1 cellular context compared by ENCODE assay signal in the genomic region with DNA sequence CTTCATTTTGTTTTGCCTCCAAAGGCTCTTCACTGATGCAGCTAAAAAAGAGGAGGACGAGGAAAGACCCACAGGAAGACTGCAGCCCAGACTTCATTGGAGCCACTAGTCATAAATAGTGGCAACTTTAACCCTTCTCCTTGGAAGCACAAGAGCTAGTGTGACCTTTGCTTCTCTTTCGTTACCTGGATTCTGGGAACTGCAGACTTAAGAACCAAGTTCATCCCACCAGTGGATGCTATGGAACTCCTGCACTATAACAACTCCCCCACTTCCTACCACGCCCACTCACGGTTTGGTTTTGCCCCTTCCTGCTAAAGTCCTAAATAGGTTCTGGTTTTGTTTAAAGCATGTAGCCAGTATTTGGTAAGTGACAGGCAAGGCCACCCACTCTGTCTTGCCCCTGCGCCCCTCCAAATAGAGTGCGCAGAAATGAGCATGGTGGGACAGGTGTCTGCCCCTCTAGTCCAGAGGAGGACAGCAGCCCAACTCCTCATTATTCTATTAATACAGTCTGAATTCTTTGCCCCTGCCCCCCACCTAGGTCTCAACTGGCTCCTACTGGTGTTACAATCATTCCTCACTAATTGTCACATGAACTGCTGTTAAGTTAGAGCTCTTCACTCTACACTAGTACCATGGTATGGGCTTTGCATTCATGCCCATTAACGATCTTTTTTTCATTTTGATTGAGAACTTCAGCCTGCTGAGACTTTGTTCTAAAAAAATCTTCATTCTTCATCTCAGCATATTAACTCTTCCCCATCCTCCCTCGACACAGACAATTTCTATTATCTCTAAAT.
TF ChIP-seq lines count a peak whose summit lies in the region.

No MANE protein-coding gene starts in this region.

TF ChIP-seq in HEK293, 187 proteins besides CTCF, POLR2A, EP300 and RAD21 (continued from another document):
- TF ChIP-seq, protein P1, sequence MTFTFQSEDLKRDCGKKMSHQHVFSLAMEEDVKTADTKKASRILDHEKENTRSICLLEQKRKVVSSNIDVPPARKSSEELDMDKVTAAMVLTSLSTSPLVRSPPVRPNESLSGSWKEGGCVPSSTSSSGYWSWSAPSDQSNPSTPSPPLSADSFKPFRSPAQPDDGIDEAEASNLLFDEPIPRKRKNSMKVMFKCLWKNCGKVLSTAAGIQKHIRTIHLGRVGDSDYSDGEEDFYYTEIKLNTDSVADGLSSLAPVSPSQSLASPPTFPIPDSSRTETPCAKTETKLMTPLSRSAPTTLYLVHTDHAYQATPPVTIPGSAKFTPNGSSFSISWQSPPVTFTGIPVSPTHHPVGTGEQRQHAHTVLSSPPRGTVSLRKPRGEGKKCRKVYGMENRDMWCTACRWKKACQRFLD (tag by site-specific recombination; IDR thresholded peaks at IDR 0.05), result no peak
- TF ChIP-seq ELK4 (IDR thresholded peaks at IDR 0.05; ENCODE audit: borderline replicate concordance, low read depth, low read length) (no peak), ZNF792 (tag by site-specific recombination; IDR thresholded peaks at IDR 0.05) (no peak), ZNF404 (tag by site-specific recombination; IDR thresholded peaks at IDR 0.05) (no peak), ZNF169 (tag by site-specific recombination; IDR thresholded peaks at IDR 0.05) (no peak), PATZ1 (tag by site-specific recombination; IDR thresholded peaks at IDR 0.05) (no peak), ZBTB17 (tag by site-specific recombination; IDR thresholded peaks at IDR 0.05) (0 out of 2 replicates have a peak, but pooled peaks have one; percentile 32), ZNF837 (tag by site-specific recombination; IDR thresholded peaks at IDR 0.05) (no peak), REST (tag by site-specific recombination; IDR thresholded peaks at IDR 0.05) (no peak), ZNF76 (tag by site-specific recombination; IDR thresholded peaks at IDR 0.05; ENCODE audit: borderline replicate concordance, low read depth) (no peak), GLI4 (tag by site-specific recombination; IDR thresholded peaks at IDR 0.05) (no peak)
- TF ChIP-seq, protein P2, sequence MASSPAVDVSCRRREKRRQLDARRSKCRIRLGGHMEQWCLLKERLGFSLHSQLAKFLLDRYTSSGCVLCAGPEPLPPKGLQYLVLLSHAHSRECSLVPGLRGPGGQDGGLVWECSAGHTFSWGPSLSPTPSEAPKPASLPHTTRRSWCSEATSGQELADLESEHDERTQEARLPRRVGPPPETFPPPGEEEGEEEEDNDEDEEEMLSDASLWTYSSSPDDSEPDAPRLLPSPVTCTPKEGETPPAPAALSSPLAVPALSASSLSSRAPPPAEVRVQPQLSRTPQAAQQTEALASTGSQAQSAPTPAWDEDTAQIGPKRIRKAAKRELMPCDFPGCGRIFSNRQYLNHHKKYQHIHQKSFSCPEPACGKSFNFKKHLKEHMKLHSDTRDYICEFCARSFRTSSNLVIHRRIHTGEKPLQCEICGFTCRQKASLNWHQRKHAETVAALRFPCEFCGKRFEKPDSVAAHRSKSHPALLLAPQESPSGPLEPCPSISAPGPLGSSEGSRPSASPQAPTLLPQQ (tag by site-specific recombination; IDR thresholded peaks at IDR 0.05), result no peak
- TF ChIP-seq, protein P3, sequence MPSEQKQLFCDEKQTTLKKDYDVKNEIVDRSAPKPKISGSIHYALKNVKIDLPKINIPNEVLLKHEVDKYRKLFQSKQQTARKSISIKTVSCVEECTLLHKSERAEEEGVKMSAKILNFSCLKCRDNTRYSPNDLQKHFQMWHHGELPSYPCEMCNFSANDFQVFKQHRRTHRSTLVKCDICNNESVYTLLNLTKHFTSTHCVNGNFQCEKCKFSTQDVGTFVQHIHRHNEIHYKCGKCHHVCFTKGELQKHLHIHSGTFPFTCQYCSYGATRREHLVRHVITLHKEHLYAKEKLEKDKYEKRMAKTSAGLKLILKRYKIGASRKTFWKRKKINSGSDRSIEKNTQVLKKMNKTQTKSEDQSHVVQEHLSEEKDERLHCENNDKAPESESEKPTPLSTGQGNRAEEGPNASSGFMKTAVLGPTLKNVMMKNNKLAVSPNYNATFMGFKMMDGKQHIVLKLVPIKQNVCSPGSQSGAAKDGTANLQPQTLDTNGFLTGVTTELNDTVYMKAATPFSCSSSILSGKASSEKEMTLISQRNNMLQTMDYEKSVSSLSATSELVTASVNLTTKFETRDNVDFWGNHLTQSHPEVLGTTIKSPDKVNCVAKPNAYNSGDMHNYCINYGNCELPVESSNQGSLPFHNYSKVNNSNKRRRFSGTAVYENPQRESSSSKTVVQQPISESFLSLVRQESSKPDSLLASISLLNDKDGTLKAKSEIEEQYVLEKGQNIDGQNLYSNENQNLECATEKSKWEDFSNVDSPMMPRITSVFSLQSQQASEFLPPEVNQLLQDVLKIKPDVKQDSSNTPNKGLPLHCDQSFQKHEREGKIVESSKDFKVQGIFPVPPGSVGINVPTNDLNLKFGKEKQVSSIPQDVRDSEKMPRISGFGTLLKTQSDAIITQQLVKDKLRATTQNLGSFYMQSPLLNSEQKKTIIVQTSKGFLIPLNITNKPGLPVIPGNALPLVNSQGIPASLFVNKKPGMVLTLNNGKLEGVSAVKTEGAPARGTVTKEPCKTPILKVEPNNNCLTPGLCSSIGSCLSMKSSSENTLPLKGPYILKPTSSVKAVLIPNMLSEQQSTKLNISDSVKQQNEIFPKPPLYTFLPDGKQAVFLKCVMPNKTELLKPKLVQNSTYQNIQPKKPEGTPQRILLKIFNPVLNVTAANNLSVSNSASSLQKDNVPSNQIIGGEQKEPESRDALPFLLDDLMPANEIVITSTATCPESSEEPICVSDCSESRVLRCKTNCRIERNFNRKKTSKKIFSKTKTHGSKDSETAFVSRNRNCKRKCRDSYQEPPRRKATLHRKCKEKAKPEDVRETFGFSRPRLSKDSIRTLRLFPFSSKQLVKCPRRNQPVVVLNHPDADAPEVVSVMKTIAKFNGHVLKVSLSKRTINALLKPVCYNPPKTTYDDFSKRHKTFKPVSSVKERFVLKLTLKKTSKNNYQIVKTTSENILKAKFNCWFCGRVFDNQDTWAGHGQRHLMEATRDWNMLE (tag by site-specific recombination; conservative IDR thresholded peaks at IDR 0.05; ENCODE audit: low read depth), result no peak
